In genomic region chr2:121813083-121813482, GRCh38 we compare ENCODE assay signal across 5 cellular contexts. TPM values are rescaled to one million over a fixed set of nuclear protein-coding genes. Genes with fewer than 3 reads are reported as not detected.
DNase-seq lines count a peak whose midpoint lies in the region; ATAC-seq and TF ChIP-seq lines count a peak whose summit lies in the region.
"Not testable (repeated sequence)": the region's sequence is repeated elsewhere in the genome, so short reads cannot be mapped to it uniquely, and the experiment has no call there.

No MANE protein-coding gene starts in this region.

- not testable (repeated sequence) for H3K4me3 ChIP-seq in NT2/D1 (ENCODE audit: insufficient read length, low read depth); endodermal cell (ENCODE audit: low read length)

- H3K36me3 ChIP-seq in NT2/D1 (ENCODE audit: insufficient read depth, insufficient read length, low read length); endodermal cell (ENCODE audit: control insufficient read depth, insufficient read depth, low read length): not testable (repeated sequence)

- H2BK12ac ChIP-seq in H9 (ENCODE audit: insufficient read length, low read depth, low read length) = not testable (repeated sequence)

- CTCF ChIA-PET in WTC11 (lab: Charles Lee) = interaction anchor here (1.0 to 1.7 kb wide), 2 partner anchors 69 to 488 kb away, joined by 3 read pairs; no protein-coding TSS in a partner anchor

- not testable (repeated sequence) for H3K4me2 ChIP-seq in H9 (ENCODE audit: insufficient read depth, insufficient read length, low read length)

- H3K4me1 Mint-ChIP-seq in H9 (peaks cover 44 to 45% of the 10 kb centered on the region in 2 experiments), WTC11 (peaks cover 44% of the 10 kb centered on the region), endodermal cell (peaks cover 25% of the 10 kb centered on the region)

- peaks cover 0 to 21% (median 9%) of the 10 kb centered on the region in 3 experiments; a peak in 5 of 7 replicates for H3K36me3 Mint-ChIP-seq in H9 (ENCODE audit: insufficient read depth in 1 of 3, low read depth in 3 of 3)
- peaks cover 12% of the 10 kb centered on the region for H3K36me3 Mint-ChIP-seq in WTC11
- H3K36me3 Mint-ChIP-seq in endodermal cell (ENCODE audit: low read depth) = not testable (repeated sequence)

- not testable (repeated sequence) for TF ChIP-seq CTCF in H9 (conservative IDR thresholded peaks at IDR 0.05); WTC11 (IDR thresholded peaks at IDR 0.05); endodermal cell (conservative IDR thresholded peaks at IDR 0.05)

- H4K91ac ChIP-seq in H9 (ENCODE audit: insufficient read length, low read depth, low read length) = not testable (repeated sequence)

- not testable (repeated sequence) for H4K5ac ChIP-seq in H9 (ENCODE audit: insufficient read length, low read depth, low read length)

- not testable (repeated sequence) for H3K4ac ChIP-seq in H9 (ENCODE audit: low read depth, low read length)

- H3K23ac ChIP-seq in H9 (ENCODE audit: insufficient read length, low read depth, low read length) = not testable (repeated sequence)

- H3K14ac ChIP-seq in H9 (ENCODE audit: insufficient read depth, low read length) = not testable (repeated sequence)

- not testable (repeated sequence) for H4K8ac ChIP-seq in H9 (replicated peaks; ENCODE audit: insufficient read length, low read depth, low read length)

- H3K79me2 ChIP-seq in H9 (ENCODE audit: insufficient read depth, low read length) = not testable (repeated sequence)

- H2AFZ ChIP-seq in H9 (ENCODE audit: low read length) = not testable (repeated sequence)

- H3K4me1 ChIP-seq in H9 (ENCODE audit: insufficient read depth, low read length); NT2/D1 (ENCODE audit: insufficient read depth, insufficient read length); endodermal cell (ENCODE audit: control insufficient read depth, insufficient read depth, low read length): not testable (repeated sequence)

- not testable (repeated sequence) for H3K9me3 ChIP-seq in H9 (ENCODE audit: control insufficient read depth, low read depth, low read length); endodermal cell (ENCODE audit: control insufficient read depth, low read length)
- peaks cover 20% of the 10 kb centered on the region; the same call in 1 of the 2 replicates for H3K9me3 ChIP-seq in NT2/D1 (ENCODE audit: insufficient read depth, low read length)

- not testable (repeated sequence) for H3K27me3 ChIP-seq in H9 (ENCODE audit: insufficient read depth, low read length); NT2/D1 (ENCODE audit: insufficient read depth, insufficient read length); endodermal cell (ENCODE audit: control insufficient read depth, insufficient read depth, low read length, poor library complexity, severe bottlenecking)

- not testable (repeated sequence) for H3K9ac ChIP-seq in H9 (ENCODE audit: extremely low read depth, insufficient read length, low read length); NT2/D1 (ENCODE audit: insufficient read length, low read depth); endodermal cell (ENCODE audit: extremely low read depth, low read length, poor library complexity, severe bottlenecking)

- not testable (repeated sequence) for H3K23me2 ChIP-seq in H9 (ENCODE audit: insufficient read length, low read depth, low read length, poor library complexity, severe bottlenecking)

- not testable (repeated sequence) for H2BK15ac ChIP-seq in H9 (ENCODE audit: low read depth, low read length)

- not testable (repeated sequence) for H3K56ac ChIP-seq in H9 (ENCODE audit: insufficient read length, low read depth, low read length)

- not testable (repeated sequence) for H4K20me1 ChIP-seq in H9 (ENCODE audit: control insufficient read depth, insufficient read depth, insufficient read length)

- H2BK120ac ChIP-seq in H9 (ENCODE audit: low read depth, low read length, poor library complexity, severe bottlenecking) = not testable (repeated sequence)

- peak; percentile 56 for ATAC-seq in WTC11

- H3K27ac Mint-ChIP-seq in H9 = peak overlapping the region in 1 of 3 experiments; percentile 71; a peak in 1 of 7 replicates
- H3K27ac Mint-ChIP-seq in WTC11, endodermal cell: not testable (repeated sequence)

- H3K18ac ChIP-seq in H9 (ENCODE audit: insufficient read length, low read depth, low read length) = not testable (repeated sequence)

- not testable (repeated sequence) for H3K27ac ChIP-seq in H9 (ENCODE audit: insufficient read length, low read depth, low read length); endodermal cell (ENCODE audit: low read depth, low read length)

- not testable (repeated sequence) for H2BK20ac ChIP-seq in H9 (ENCODE audit: low read depth, low read length, poor library complexity, severe bottlenecking)

- POLR2A ChIA-PET in WTC11 (lab: Charles Lee) = not testable (repeated sequence)

- not testable (repeated sequence) for H3T11ph ChIP-seq in H9 (ENCODE audit: low read length)

- H2AK5ac ChIP-seq in H9 (ENCODE audit: insufficient read length, low read length) = not testable (repeated sequence)

- no CpG with 5 or more reads among the region's 3 CpGs for WGBS in H9 (ENCODE audit: extremely low coverage, insufficient read length, low lambda C conversion rate)
- WGBS in endodermal cell (ENCODE audit: insufficient coverage in 1 of 2, insufficient read length in 1 of 2), 2 experiments = 70 to 73% methylated on average over 2 to 3 of the region's 3 CpGs

- H3K9me3 Mint-ChIP-seq in H9 (peaks cover 8 to 19% of the 10 kb centered on the region in 2 experiments), WTC11 (peaks cover 20% of the 10 kb centered on the region), endodermal cell (peaks cover 18% of the 10 kb centered on the region)

- DNase-seq in ELF-1 (ENCODE audit: low read depth, low spot score) = peak; percentile 56
- DNase-seq in H9 = peak; percentile 47
- DNase-seq in NT2/D1 (ENCODE audit: low read depth, low spot score) = peak; percentile 56
- not testable (repeated sequence) for DNase-seq in WTC11 (ENCODE audit: low spot score)
- peak; percentile 71 for DNase-seq in endodermal cell

- H2BK5ac ChIP-seq in H9 (ENCODE audit: insufficient read length, low read length) = not testable (repeated sequence)

- not testable (repeated sequence) for H3K4me3 Mint-ChIP-seq in H9, WTC11, endodermal cell

- H3K79me1 ChIP-seq in H9 (ENCODE audit: insufficient read depth, low read depth, low read length, poor library complexity, severe bottlenecking) = not testable (repeated sequence)

- H3K27me3 Mint-ChIP-seq in H9 (ENCODE audit: low read depth); endodermal cell (ENCODE audit: insufficient read depth): not testable (repeated sequence)
- H3K27me3 Mint-ChIP-seq in WTC11 (ENCODE audit: low read depth) = peaks cover 13% of the 10 kb centered on the region

RNA-seq across cellular contexts. Expression of gene TSN, which starts 57.6 kb away (rescaled TPM):
- 96.1 and 102 TPM in 2 replicates for total RNA-seq in H9 (2021)
- total RNA-seq in WTC11 (2021) = 68.5 to 87.3 TPM (median 77.1 TPM) in 3 replicates
- 10 to 100 TPM; 71.5 to 79.8 TPM for total RNA-seq in endodermal cell
- 80.9 TPM for polyA plus RNA-seq in endodermal cell (2013, experiment 1 of 2)
- 71.0 TPM for polyA plus RNA-seq in endodermal cell (2013, experiment 2 of 2)
